In the genomic region with DNA sequence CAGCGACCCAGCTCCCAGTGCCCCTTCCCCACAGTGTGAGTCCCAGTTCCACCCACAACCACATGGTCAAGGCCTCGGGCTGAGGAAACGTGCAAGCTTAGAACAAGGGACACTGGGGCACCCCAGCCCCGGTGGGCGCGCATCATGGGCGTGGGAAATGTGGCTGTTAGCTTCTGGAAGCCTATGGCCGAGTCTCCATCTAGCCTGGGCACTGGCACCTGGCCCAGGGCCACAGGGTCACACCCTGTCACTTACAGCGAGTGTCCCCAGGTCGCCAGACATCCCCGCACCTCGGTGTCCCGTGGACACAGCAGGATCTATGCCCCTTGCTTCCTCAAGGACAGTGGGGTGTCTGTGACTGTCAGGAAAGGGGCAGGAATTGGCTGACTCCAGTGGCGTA, we compare ENCODE assay signal across 26 cellular contexts.
"Had no signal": no experiment of that assay in that cellular context is flagged by ENCODE, and none has a peak within 500 bp of the region (broad histone marks: within the 10 kb centered on the region; RNA-seq: fewer than 3 reads in every experiment).

No MANE protein-coding gene starts in this region.

- H3K36me3 Mint-ChIP-seq: naive B cell, natural killer cell had no signal

- H3K4me3 Mint-ChIP-seq: naive B cell; natural killer cell; stimulated activated effector memory CD8-positive, alpha-beta T cell treated with anti-CD3 and anti-CD28 coated beads, Interleukin-12 subunit alpha, Interleukin-12 subunit beta, amount 100 ng/mL, for 72 hours had no signal

- H3K27me3 ChIP-seq: hepatocyte, pancreas, testis, thyroid gland, transverse colon, upper lobe of left lung, vagina had no signal

- H3K9me3 ChIP-seq: heart right ventricle, left ventricle myocardium inferior, lower lobe of right lung, pancreas, prostate gland, stomach, testis, thyroid gland, transverse colon, upper lobe of left lung, vagina had no signal

- H3K27ac Mint-ChIP-seq: naive B cell; natural killer cell; stimulated activated effector memory CD8-positive, alpha-beta T cell treated with anti-CD3 and anti-CD28 coated beads, Interleukin-12 subunit alpha, Interleukin-12 subunit beta, amount 100 ng/mL, for 72 hours had no signal

- H3K9me3 Mint-ChIP-seq: natural killer cell; stimulated activated effector memory CD8-positive, alpha-beta T cell treated with anti-CD3 and anti-CD28 coated beads, Interleukin-12 subunit alpha, Interleukin-12 subunit beta, amount 100 ng/mL, for 72 hours had no signal

- H3K4me1 Mint-ChIP-seq: naive B cell; natural killer cell; stimulated activated effector memory CD8-positive, alpha-beta T cell treated with anti-CD3 and anti-CD28 coated beads, Interleukin-12 subunit alpha, Interleukin-12 subunit beta, amount 100 ng/mL, for 72 hours had no signal

- ATAC-seq: heart right ventricle, lower lobe of right lung, natural killer cell, pancreas, right cardiac atrium, sciatic nerve had no signal

- H3K27ac ChIP-seq: heart right ventricle, hepatocyte, left ventricle myocardium inferior, lower lobe of right lung, pancreas, prostate gland, skin epidermis, stomach, testis, thyroid gland, transverse colon, upper lobe of left lung, vagina had no signal

- H3K27me3 Mint-ChIP-seq: naive B cell had no signal

- DNase-seq: heart right ventricle; kidney; left ventricle myocardium inferior; lower lobe of right lung; mammary epithelial cell; mesenchymal stem cell; naive B cell; natural killer cell; nucleus accumbens; pancreas; retina; right cardiac atrium; stimulated activated CD4-positive, alpha-beta T cell treated with anti-CD3 and anti-CD28 coated beads, Interleukin-12 subunit alpha, Interleukin-12 subunit beta, amount 100 ng/mL, for 4 hours; stimulated activated CD4-positive, alpha-beta T cell treated with anti-CD3 and anti-CD28 coated beads, Interleukin-4, amount 100 ng/mL, for 24 hours; stimulated activated naive CD4-positive, alpha-beta T cell; stomach; testis; thyroid gland; transverse colon had no signal
